ENCODE assay signal across 7 cellular contexts in genomic region chr15:24260407-24260806, GRCh38.
DNase-seq lines count a peak whose midpoint lies in the region; ATAC-seq and TF ChIP-seq lines count a peak whose summit lies in the region.
"Not testable (repeated sequence)": the region's sequence is repeated elsewhere in the genome, so short reads cannot be mapped to it uniquely, and the experiment has no call there.

No MANE protein-coding gene starts in this region.

- not testable (repeated sequence) for H3K27ac Mint-ChIP-seq in endodermal cell, type B pancreatic cell

- H2BK120ac ChIP-seq in mesendoderm (ENCODE audit: low read depth, low read length): not testable (repeated sequence)

- H3K4me3 ChIP-seq in RWPE2 (ENCODE audit: severe bottlenecking); endodermal cell (ENCODE audit: low read length); mesendoderm (ENCODE audit: low read length); aorta (ENCODE audit: low read length in 2 of 2): not testable (repeated sequence)

- H4K5ac ChIP-seq in mesendoderm (ENCODE audit: low read length): not testable (repeated sequence)

- not testable (repeated sequence) for H3K27ac ChIP-seq in RWPE2 (ENCODE audit: poor library complexity, severe bottlenecking); endodermal cell (ENCODE audit: low read depth, low read length); mesendoderm (ENCODE audit: low read depth, low read length); aorta (ENCODE audit: low read depth in 1 of 2, low read length in 2 of 2)

- not testable (repeated sequence) for H3K27me3 ChIP-seq in RWPE2 (ENCODE audit: insufficient read depth, poor library complexity, severe bottlenecking); endodermal cell (ENCODE audit: control insufficient read depth, insufficient read depth, low read length, poor library complexity, severe bottlenecking); mesendoderm (ENCODE audit: insufficient read depth, low read length, poor library complexity); aorta (ENCODE audit: control insufficient read depth in 1 of 2, insufficient read depth in 2 of 2, low read length in 1 of 2)

- not testable (repeated sequence) for H3K4me2 ChIP-seq in mesendoderm (ENCODE audit: low read length)

- peak overlapping the region; percentile 6; the same call in 1 of the 2 replicates for H3K9ac ChIP-seq in ES-I3 (ENCODE audit: low read depth, low read length)
- H3K9ac ChIP-seq in endodermal cell (ENCODE audit: extremely low read depth, low read length, poor library complexity, severe bottlenecking); mesendoderm (ENCODE audit: low read length): not testable (repeated sequence)

- H3K4me1 ChIP-seq in ES-I3 (ENCODE audit: insufficient read depth, low read length); RWPE2 (ENCODE audit: insufficient read depth, poor library complexity, severe bottlenecking); endodermal cell (ENCODE audit: control insufficient read depth, insufficient read depth, low read length); mesendoderm (ENCODE audit: control insufficient read depth, low read depth, low read length); aorta (ENCODE audit: control insufficient read depth in 1 of 2, insufficient read depth in 2 of 2, low read length in 2 of 2): not testable (repeated sequence)

- H3K23ac ChIP-seq in mesendoderm (ENCODE audit: low read length): not testable (repeated sequence)

- not testable (repeated sequence) for TF ChIP-seq CTCF in RWPE2 (IDR thresholded peaks at IDR 0.05; ENCODE audit: poor library complexity, severe bottlenecking); endodermal cell (conservative IDR thresholded peaks at IDR 0.05); type B pancreatic cell (conservative IDR thresholded peaks at IDR 0.05)

- not testable (repeated sequence) for H3K79me1 ChIP-seq in mesendoderm (ENCODE audit: low read length)

- H3K56ac ChIP-seq in mesendoderm (ENCODE audit: low read length): not testable (repeated sequence)

- H3K4me3 Mint-ChIP-seq in endodermal cell (peak overlapping the region; percentile 44), type B pancreatic cell (peak overlapping the region; percentile 22)

- not testable (repeated sequence) for H3K79me2 ChIP-seq in mesendoderm (ENCODE audit: control insufficient read depth, insufficient read depth, low read length)

- not testable (repeated sequence) for H3K36me3 ChIP-seq in ES-I3 (ENCODE audit: insufficient read depth, low read length); RWPE2 (ENCODE audit: low read depth); endodermal cell (ENCODE audit: control insufficient read depth, insufficient read depth, low read length); mesendoderm (ENCODE audit: control insufficient read depth, insufficient read depth, low read length); aorta (ENCODE audit: control insufficient read depth in 1 of 2, insufficient read depth in 2 of 2, low read length in 1 of 2)

- not testable (repeated sequence) for H3K4me1 Mint-ChIP-seq in endodermal cell; type B pancreatic cell (ENCODE audit: unreplicated experiment)

- H3K18ac ChIP-seq in mesendoderm (ENCODE audit: low read length): not testable (repeated sequence)

- H3K36me3 Mint-ChIP-seq in endodermal cell (ENCODE audit: low read depth); type B pancreatic cell: not testable (repeated sequence)

- intact Hi-C loops in sciatic nerve (cut with DNase I); aorta (cut with DNase I): not testable (repeated sequence)

- ATAC-seq in RWPE2 (ENCODE audit: low read depth) (peak; percentile 17; the same call in 1 of the 3 replicates), sciatic nerve (peak; percentile 22), aorta (ENCODE audit: low FRiP score) (peak; percentile 29)

- 91% methylated on average over 9 of the region's 10 CpGs; no CpG with 5 or more reads in 1 of the 2 experiments for WGBS in endodermal cell (ENCODE audit: insufficient coverage in 1 of 2, insufficient read length in 1 of 2), 2 experiments
- no CpG with 5 or more reads among the region's 10 CpGs for WGBS in mesendoderm (ENCODE audit: extremely low coverage, insufficient coverage, low lambda C conversion rate)
- 64 to 76% methylated on average over 7 to 10 of the region's 10 CpGs for WGBS in aorta, 2 donors

- not testable (repeated sequence) for H3K9me3 ChIP-seq in ES-I3 (ENCODE audit: control insufficient read depth, insufficient read depth, low read length); RWPE2 (ENCODE audit: severe bottlenecking); endodermal cell (ENCODE audit: control insufficient read depth, low read length); aorta (ENCODE audit: control insufficient read depth, low read length)

- not testable (repeated sequence) for H2BK5ac ChIP-seq in mesendoderm (ENCODE audit: low read length)

- H4K8ac ChIP-seq in mesendoderm (ENCODE audit: low read depth, low read length): not testable (repeated sequence)

- not testable (repeated sequence) for H2AK5ac ChIP-seq in mesendoderm (ENCODE audit: low read length)

- not testable (repeated sequence) for H2BK15ac ChIP-seq in mesendoderm (replicated peaks; ENCODE audit: low read depth)

- not testable (repeated sequence) for H3K27me3 Mint-ChIP-seq in endodermal cell (ENCODE audit: insufficient read depth); type B pancreatic cell

- not testable (repeated sequence) for DNase-seq in RWPE2 (ENCODE audit: low spot score); sciatic nerve (ENCODE audit: low spot score); type B pancreatic cell (ENCODE audit: extremely low spot score, unreplicated experiment); aorta
- peak; percentile 44 for DNase-seq in endodermal cell
- peak; percentile 1 for DNase-seq in mesendoderm

- peaks cover 35% of the 10 kb centered on the region for H3K9me3 Mint-ChIP-seq in endodermal cell
- H3K9me3 Mint-ChIP-seq in type B pancreatic cell: not testable (repeated sequence)

- not testable (repeated sequence) for H3K4ac ChIP-seq in mesendoderm (ENCODE audit: low read depth, low read length)
